ENCODE assay signal across 9 cellular contexts in the genomic region with DNA sequence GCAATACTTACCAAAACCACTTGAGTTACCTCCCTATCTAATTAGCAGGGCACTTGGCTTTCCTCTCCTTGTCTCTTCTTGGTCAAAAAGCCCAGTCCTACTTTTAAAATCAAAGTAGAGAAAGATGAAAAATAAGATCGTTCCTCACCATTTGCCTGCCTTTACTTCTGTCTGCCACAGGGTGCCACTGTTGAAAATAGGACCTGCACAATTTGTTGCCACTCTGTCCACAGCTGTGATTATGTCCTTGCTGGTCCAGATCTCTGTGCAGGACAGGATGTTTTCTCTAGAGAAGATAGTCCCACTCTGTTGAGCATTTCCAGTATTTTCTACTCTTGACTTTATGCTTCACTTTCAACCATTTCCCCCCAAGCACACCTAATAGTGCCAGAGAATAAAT.
DNase-seq lines count a peak whose midpoint lies in the region; ATAC-seq and TF ChIP-seq lines count a peak whose summit lies in the region.
"Had no signal": no experiment of that assay in that cellular context is flagged by ENCODE, and none has a peak within 500 bp of the region (broad histone marks: within the 10 kb centered on the region; RNA-seq: fewer than 3 reads in every experiment).

No MANE protein-coding gene starts in this region.

- H3K79me1 ChIP-seq in mesenchymal stem cell (replicated peaks; ENCODE audit: low read length, poor library complexity, severe bottlenecking): no peaks in the 10 kb centered on the region

- H3K9me3 ChIP-seq in WERI-Rb-1 (ENCODE audit: severe bottlenecking) (peaks cover 2% of the 10 kb centered on the region), mesenchymal stem cell (ENCODE audit: control insufficient read depth, low read length) (no peaks in the 10 kb centered on the region), prostate gland (no peaks in the 10 kb centered on the region)

- no peak overlapping the region for H2AFZ ChIP-seq in mesenchymal stem cell (ENCODE audit: low read depth, low read length)

- no peak overlapping the region for H2BK5ac ChIP-seq in mesenchymal stem cell (ENCODE audit: low read depth, low read length, poor library complexity, severe bottlenecking)

- intact Hi-C loops in prostate gland (cut with DNase I): no loop called here

- H3K27me3 ChIP-seq in WERI-Rb-1 (ENCODE audit: insufficient read depth, low read depth, severe bottlenecking) (no peaks in the 10 kb centered on the region), mesenchymal stem cell (ENCODE audit: control insufficient read depth in 1 of 2, insufficient read depth in 1 of 2, low read length in 2 of 2) (no peaks in the 10 kb centered on the region), prostate gland (replicated peaks; ENCODE audit: insufficient read depth) (no peaks in the 10 kb centered on the region)

- H4K91ac ChIP-seq in mesenchymal stem cell (ENCODE audit: low read length): no peak overlapping the region

- no peak overlapping the region for H3K14ac ChIP-seq in mesenchymal stem cell (ENCODE audit: low read length in 2 of 2)

- 58% methylated on average over 1 of the region's 1 CpG for WGBS in mesenchymal stem cell
- WGBS in prostate gland: 86% methylated on average over 1 of the region's 1 CpG

- no peak overlapping the region for H2BK15ac ChIP-seq in mesenchymal stem cell (ENCODE audit: low read depth, poor library complexity, severe bottlenecking)

- no peak overlapping the region for H3K4me3 ChIP-seq in WERI-Rb-1 (ENCODE audit: low read depth, low read length)
- no peak overlapping the region for H3K4me3 ChIP-seq in mesenchymal stem cell (ENCODE audit: insufficient read depth in 1 of 2, low read depth in 1 of 2, low read length in 2 of 2)
- no peak overlapping the region for H3K4me3 ChIP-seq in prostate gland

- no peak overlapping the region for H3K4me2 ChIP-seq in mesenchymal stem cell (ENCODE audit: low read length, poor library complexity, severe bottlenecking)

- TF ChIP-seq CTCF in WERI-Rb-1 (IDR thresholded peaks at IDR 0.05; ENCODE audit: low read depth, low read length) (peak; percentile 61), prostate gland (IDR thresholded peaks at IDR 0.05) (no peak)

- H3K36me3 ChIP-seq in WERI-Rb-1 (no peaks in the 10 kb centered on the region), mesenchymal stem cell (ENCODE audit: control insufficient read depth in 1 of 2, insufficient read depth in 2 of 2, low read depth in 1 of 2, low read length in 2 of 2) (no peaks in the 10 kb centered on the region), prostate gland (no peaks in the 10 kb centered on the region)

- H3K18ac ChIP-seq in mesenchymal stem cell (ENCODE audit: low read depth in 1 of 2, low read length in 2 of 2): no peak overlapping the region

- no peak overlapping the region for H4K8ac ChIP-seq in mesenchymal stem cell (ENCODE audit: low read length)

- no peak overlapping the region for H3K9ac ChIP-seq in mesenchymal stem cell (ENCODE audit: low read length)

- no peak overlapping the region for H2BK12ac ChIP-seq in mesenchymal stem cell (ENCODE audit: low read length in 2 of 2)

- no peak overlapping the region for H2BK120ac ChIP-seq in mesenchymal stem cell (ENCODE audit: low read depth, low read length)

- H3K4me1 ChIP-seq in mesenchymal stem cell (ENCODE audit: control insufficient read depth, insufficient read depth, low read depth, low read length) (no peaks in the 10 kb centered on the region), prostate gland (replicated peaks) (no peaks in the 10 kb centered on the region)

- no peak overlapping the region for H2AK5ac ChIP-seq in mesenchymal stem cell (ENCODE audit: low read length, severe bottlenecking)

- no peak for ATAC-seq in HG02852 (IDR thresholded peaks at IDR 0.05; ENCODE audit: unreplicated experiment)
- ATAC-seq in GM21529 (IDR thresholded peaks at IDR 0.05; ENCODE audit: unreplicated experiment): no peak

- H3K23ac ChIP-seq in mesenchymal stem cell (ENCODE audit: low read length in 2 of 2): no peak overlapping the region

- TF ChIP-seq POLR2A in prostate gland (IDR thresholded peaks at IDR 0.05): no peak

- peak; percentile 2 for DNase-seq in ELF-1 (ENCODE audit: low read depth, low spot score)
- peak; percentile 14 for DNase-seq in HT-29 (ENCODE audit: low spot score)
- DNase-seq in WERI-Rb-1: peak; percentile 40
- DNase-seq in iris pigment epithelial cell (ENCODE audit: low read depth): peak; percentile 8
- no peak for DNase-seq in mesenchymal stem cell
- DNase-seq in prostate gland (ENCODE audit: low spot score): no peak
- DNase-seq: activated CD4-positive, alpha-beta memory T cell treated with anti-CD3 and anti-CD28 coated beads for 36 hours had no signal

- no peak overlapping the region for H3K4ac ChIP-seq in mesenchymal stem cell (ENCODE audit: low read depth in 1 of 2, low read length in 2 of 2)

- H3K27ac ChIP-seq in WERI-Rb-1 (no peak overlapping the region), mesenchymal stem cell (ENCODE audit: low read length, poor library complexity, severe bottlenecking) (no peak overlapping the region), prostate gland (no peak overlapping the region)

Comparison
In these comparisons a context has a peak if more than half of its experiments do, and no peak if none do; other contexts are left out.
1. DNase-seq: peak in ELF-1 (single experiment), HT-29 (single experiment), WERI-Rb-1 (single experiment) and iris pigment epithelial cell (single experiment); none in mesenchymal stem cell (single experiment) and prostate gland (single experiment).